In genomic region chr10:30742471-30742870, GRCh38 we compare ENCODE assay signal across 14 cellular contexts.
DNase-seq lines count a peak whose midpoint lies in the region; ATAC-seq and TF ChIP-seq lines count a peak whose summit lies in the region.
"Had no signal": no experiment of that assay in that cellular context is flagged by ENCODE, and none has a peak within 500 bp of the region (broad histone marks: within the 10 kb centered on the region; RNA-seq: fewer than 3 reads in every experiment).

No MANE protein-coding gene starts in this region.

- peak overlapping the region; percentile 47; the same call in 1 of the 2 replicates for H3K18ac ChIP-seq in IMR-90 (ENCODE audit: low read depth, low read length)

- H3K4me1 Mint-ChIP-seq in CD4-positive, CD25-positive, alpha-beta regulatory T cell: peaks cover 5 to 19% (median 9%) of the 10 kb centered on the region in 4 donors
- H3K4me1 Mint-ChIP-seq in CD8-positive, alpha-beta T cell (ENCODE audit: low read depth): no peaks in the 10 kb centered on the region
- H3K4me1 Mint-ChIP-seq in effector memory CD8-positive, alpha-beta T cell (ENCODE audit: low read depth in 2 of 2): peaks cover 6 to 7% of the 10 kb centered on the region in 2 donors

- TF ChIP-seq CTCF in IMR-90 (conservative IDR thresholded peaks at IDR 0.05; ENCODE audit: low read depth, low read length) (no peak), thyroid gland (IDR thresholded peaks at IDR 0.05) (no peak)
- TF ChIP-seq CTCF in CD8-positive, alpha-beta T cell (IDR thresholded peaks at IDR 0.05): no peak

- peak overlapping the region; percentile 76 for H2AK5ac ChIP-seq in IMR-90 (ENCODE audit: low read depth, low read length)

- no peak overlapping the region; the same call in 1 of the 2 replicates for H3K14ac ChIP-seq in IMR-90 (replicated peaks; ENCODE audit: low read depth, low read length)

- no peaks in the 10 kb centered on the region for H3K27me3 ChIP-seq in CD4-positive, CD25-positive, alpha-beta regulatory T cell (ENCODE audit: control insufficient read depth, insufficient read depth, low read length)
- H3K27me3 ChIP-seq in IMR-90 (ENCODE audit: control insufficient read depth, insufficient read depth, low read length) (no peaks in the 10 kb centered on the region), thyroid gland (no peaks in the 10 kb centered on the region)
- no peaks in the 10 kb centered on the region for H3K27me3 ChIP-seq in CD8-positive, alpha-beta T cell (ENCODE audit: insufficient read depth, low read length)
- H3K27me3 ChIP-seq: stomach had no signal

- 79% methylated on average over 3 of the region's 4 CpGs; no CpG with 5 or more reads in 1 of the 2 experiments for WGBS in IMR-90 (ENCODE audit: extremely low coverage in 2 of 2, insufficient read length in 1 of 2), 2 experiments
- WGBS in thyroid gland, 2 donors: 86 to 89% methylated on average over 4 of the region's 4 CpGs

- no peaks in the 10 kb centered on the region for H3K9me3 Mint-ChIP-seq in CD4-positive, CD25-positive, alpha-beta regulatory T cell
- no peaks in the 10 kb centered on the region for H3K9me3 Mint-ChIP-seq in CD8-positive, alpha-beta T cell
- no peaks in the 10 kb centered on the region for H3K9me3 Mint-ChIP-seq in effector memory CD8-positive, alpha-beta T cell

- no peak overlapping the region for H3K23ac ChIP-seq in IMR-90 (ENCODE audit: low read depth, low read length)

- H2BK120ac ChIP-seq in IMR-90 (ENCODE audit: low read depth, low read length): peak overlapping the region; percentile 70

- peak overlapping the region; percentile 75 for H3K4ac ChIP-seq in IMR-90 (ENCODE audit: low read depth, low read length)

- H2BK5ac ChIP-seq in IMR-90 (ENCODE audit: low read depth, low read length, poor library complexity, severe bottlenecking): no peak overlapping the region

- no TSS peak for BruUV-seq in IMR-90 (replicated peaks; lab: Mats Ljungman, UMichigan)

- H3K36me3 ChIP-seq in CD4-positive, CD25-positive, alpha-beta regulatory T cell (ENCODE audit: control insufficient read depth, insufficient read depth, low read length): no peaks in the 10 kb centered on the region
- no peaks in the 10 kb centered on the region for H3K36me3 ChIP-seq in IMR-90 (ENCODE audit: control insufficient read depth, insufficient read depth, low read length)
- H3K36me3 ChIP-seq in CD8-positive, alpha-beta T cell (ENCODE audit: insufficient read depth, low read length): no peaks in the 10 kb centered on the region
- H3K36me3 ChIP-seq in thyroid gland: no peaks in the 10 kb centered on the region
- H3K36me3 ChIP-seq: stomach had no signal

- peak; percentile 17 to 41 for ATAC-seq in CD4-positive, CD25-positive, alpha-beta regulatory T cell (ENCODE audit: low read depth in 2 of 2)
- ATAC-seq in HG02798 (IDR thresholded peaks at IDR 0.05; ENCODE audit: poor library complexity, unreplicated experiment): peak; percentile 88
- no peak for ATAC-seq in IMR-90 (ENCODE audit: low read depth)
- ATAC-seq in CD8-positive, alpha-beta T cell: no peak
- no peak for ATAC-seq in effector memory CD8-positive, alpha-beta T cell (replicated peaks)
- no peak for ATAC-seq in esophagus mucosa
- ATAC-seq: HepG2 had no signal

- H4K5ac ChIP-seq in IMR-90 (ENCODE audit: low read depth, low read length): peak overlapping the region; percentile 56; the same call in 1 of the 2 replicates

- peak overlapping the region; percentile 52 for H2BK20ac ChIP-seq in IMR-90 (ENCODE audit: low read depth, low read length)

- no peak overlapping the region for H3K56ac ChIP-seq in IMR-90 (ENCODE audit: extremely low read depth, insufficient read depth, low read length)

- peaks cover 11% of the 10 kb centered on the region for H3K4me1 ChIP-seq in CD4-positive, CD25-positive, alpha-beta regulatory T cell (ENCODE audit: control insufficient read depth, insufficient read depth, low read length, poor library complexity, severe bottlenecking)
- H3K4me1 ChIP-seq in IMR-90 (ENCODE audit: control insufficient read depth, insufficient read depth, low read length) (peaks cover 10% of the 10 kb centered on the region), thyroid gland (no peaks in the 10 kb centered on the region)
- no peaks in the 10 kb centered on the region for H3K4me1 ChIP-seq in CD8-positive, alpha-beta T cell (ENCODE audit: insufficient read depth, low read length)
- H3K4me1 ChIP-seq: stomach had no signal

- no peak overlapping the region for H3K9ac ChIP-seq in IMR-90 (ENCODE audit: low read depth, low read length)

- H3K4me3 ChIP-seq in CD4-positive, CD25-positive, alpha-beta regulatory T cell (ENCODE audit: low read depth, low read length): no peak overlapping the region
- H3K4me3 ChIP-seq in IMR-90 (ENCODE audit: insufficient read depth, low read depth, low read length) (no peak overlapping the region), thyroid gland (replicated peaks in 1 of 3) (no peak overlapping the region)
- no peak overlapping the region for H3K4me3 ChIP-seq in CD8-positive, alpha-beta T cell (ENCODE audit: low read depth, low read length)
- H3K4me3 ChIP-seq: stomach had no signal

- no peaks in the 10 kb centered on the region for H3K9me3 ChIP-seq in CD4-positive, CD25-positive, alpha-beta regulatory T cell (ENCODE audit: control insufficient read depth in 2 of 2, low read length in 2 of 2)
- no peaks in the 10 kb centered on the region for H3K9me3 ChIP-seq in IMR-90 (ENCODE audit: control insufficient read depth, insufficient read depth, low read length)
- H3K9me3 ChIP-seq in CD8-positive, alpha-beta T cell (ENCODE audit: low read length): no peaks in the 10 kb centered on the region
- no peaks in the 10 kb centered on the region for H3K9me3 ChIP-seq in thyroid gland
- H3K9me3 ChIP-seq: stomach had no signal

- H3K36me3 Mint-ChIP-seq in CD4-positive, CD25-positive, alpha-beta regulatory T cell: no peaks in the 10 kb centered on the region
- H3K36me3 Mint-ChIP-seq in CD8-positive, alpha-beta T cell: no peaks in the 10 kb centered on the region
- H3K36me3 Mint-ChIP-seq in effector memory CD8-positive, alpha-beta T cell (ENCODE audit: insufficient read depth): peaks cover 7% of the 10 kb centered on the region

- H4K8ac ChIP-seq in IMR-90 (ENCODE audit: low read depth in 2 of 2, low read length in 2 of 2): peak overlapping the region in 1 of 2 experiments; percentile 37; a peak in 1 of 4 replicates

- CTCF ChIA-PET in IMR-90 (lab: Yijun Ruan, JAX): interaction anchor here (1.0 kb wide), 1 partner anchor 10 kb away, joined by 3 read pairs; no protein-coding TSS in a partner anchor
- CTCF ChIA-PET in CD8-positive, alpha-beta T cell (lab: Charles Lee): interaction anchor here (1.0 to 1.4 kb wide), 2 partner anchors 55 to 71 kb away, joined by 3 read pairs; no protein-coding TSS in a partner anchor

- no peaks in the 10 kb centered on the region for H4K20me1 ChIP-seq in IMR-90 (ENCODE audit: insufficient read depth, low read length)

- peak overlapping the region; percentile 0 to 86 (median 1) for H3K27ac Mint-ChIP-seq in CD4-positive, CD25-positive, alpha-beta regulatory T cell
- no peak overlapping the region for H3K27ac Mint-ChIP-seq in CD8-positive, alpha-beta T cell
- no peak overlapping the region for H3K27ac Mint-ChIP-seq in effector memory CD8-positive, alpha-beta T cell

- POLR2A ChIA-PET in IMR-90 (lab: Charles Lee; ENCODE audit: unreplicated experiment): no interaction called here
- POLR2A ChIA-PET in CD8-positive, alpha-beta T cell (lab: Charles Lee): no interaction called here

- in situ Hi-C loops in IMR-90 (cut with MboI; ENCODE audit: low sequenced_read_pairs): loop anchor here (10.0 kb wide), 2 partner anchors 762 to 1072 kb away; no protein-coding TSS in a partner anchor

- intact Hi-C loops in IMR-90 (cut with micrococcal nuclease) (no loop called here), thyroid gland (cut with DNase I) (no loop called here)
- intact Hi-C loops in CD8-positive, alpha-beta T cell (cut with DNase I, micrococcal nuclease): no loop called here

- no peak overlapping the region for H2AK9ac ChIP-seq in IMR-90 (replicated peaks; ENCODE audit: low read depth, low read length, poor library complexity)

- H3K27ac ChIP-seq in CD4-positive, CD25-positive, alpha-beta regulatory T cell (ENCODE audit: insufficient read depth, low read length, poor library complexity, severe bottlenecking): no peak overlapping the region
- H3K27ac ChIP-seq in IMR-90 (ENCODE audit: insufficient read depth, low read length) (no peak overlapping the region), thyroid gland (no peak overlapping the region)
- H3K27ac ChIP-seq in CD8-positive, alpha-beta T cell (ENCODE audit: low read depth, low read length): no peak overlapping the region
- H3K27ac ChIP-seq: stomach had no signal

- H2BK15ac ChIP-seq in IMR-90 (ENCODE audit: low read depth, low read length): peak overlapping the region; percentile 96; the same call in 2 of the 3 replicates

- H4K91ac ChIP-seq in IMR-90 (ENCODE audit: insufficient read depth, low read depth, low read length): no peak overlapping the region

- no peaks in the 10 kb centered on the region for H3K27me3 Mint-ChIP-seq in CD4-positive, CD25-positive, alpha-beta regulatory T cell
- H3K27me3 Mint-ChIP-seq in CD8-positive, alpha-beta T cell (ENCODE audit: low read depth): peaks cover 7% of the 10 kb centered on the region
- peaks cover 0 to 8% of the 10 kb centered on the region in 2 donors for H3K27me3 Mint-ChIP-seq in effector memory CD8-positive, alpha-beta T cell

- H3K9me1 ChIP-seq in IMR-90 (ENCODE audit: insufficient read depth, low read length): peaks cover 18% of the 10 kb centered on the region

- no peak for TF ChIP-seq RAD21 in IMR-90 (IDR thresholded peaks at IDR 0.05; ENCODE audit: low read length)

- dilution Hi-C loops in IMR-90 (cut with HindIII; ENCODE audit: low sequenced_read_pairs, unreplicated experiment): no loop called here

- no peak overlapping the region for H3K4me2 ChIP-seq in IMR-90 (ENCODE audit: low read depth, low read length)

- H3K4me3 Mint-ChIP-seq in CD4-positive, CD25-positive, alpha-beta regulatory T cell: no peak overlapping the region
- H3K4me3 Mint-ChIP-seq in CD8-positive, alpha-beta T cell: no peak overlapping the region
- H3K4me3 Mint-ChIP-seq in effector memory CD8-positive, alpha-beta T cell: no peak overlapping the region

- peak in 1 of 3 donors; percentile 29 for DNase-seq in CD4-positive, CD25-positive, alpha-beta regulatory T cell
- DNase-seq in GM19240 (ENCODE audit: insufficient read length, low spot score): peak; percentile 27
- no peak for DNase-seq in IMR-90
- DNase-seq in CD8-positive, alpha-beta T cell: no peak
- no peak for DNase-seq in effector memory CD8-positive, alpha-beta T cell
- no peak for DNase-seq in thyroid gland
- DNase-seq: activated T-cell treated with anti-CD3 and anti-CD28 coated beads, Interleukin-2, amount 50 U/mL, for 48 hours; head of caudate nucleus; NCI-H446; stomach; SW 1271 had no signal

- peaks cover 0 to 8% of the 10 kb centered on the region in 2 experiments; a peak in 2 of 4 replicates for H3K79me1 ChIP-seq in IMR-90 (ENCODE audit: low read depth in 1 of 2, low read length in 2 of 2)

- TF ChIP-seq POLR2A in IMR-90 (IDR thresholded peaks at IDR 0.05; ENCODE audit: low read depth, low read length) (no peak), thyroid gland (IDR thresholded peaks at IDR 0.05) (no peak)

- H2AFZ ChIP-seq in IMR-90 (replicated peaks; ENCODE audit: low read length, poor library complexity): no peak overlapping the region

TF ChIP-seq in IMR-90, 13 proteins besides CTCF, POLR2A, EP300 and RAD21 (continues in another document):
- no peak for TF ChIP-seq RCOR1 (IDR thresholded peaks at IDR 0.05; ENCODE audit: insufficient replicate concordance, low read length)

Comparison
In these comparisons a context has a peak if more than half of its experiments do, and no peak if none do; other contexts are left out.
1. ATAC-seq: peak in CD4-positive, CD25-positive, alpha-beta regulatory T cell (2 of 2) and HG02798 (single experiment); none in IMR-90 (single experiment), CD8-positive, alpha-beta T cell (single experiment), effector memory CD8-positive, alpha-beta T cell (single experiment) and esophagus mucosa (single experiment).
2. H3K27ac Mint-ChIP-seq: peak in CD4-positive, CD25-positive, alpha-beta regulatory T cell (3 of 3); none in CD8-positive, alpha-beta T cell (single experiment) and effector memory CD8-positive, alpha-beta T cell (0 of 2).